Comparison of ENCODE assay signal across 11 cellular contexts in the genomic region with DNA sequence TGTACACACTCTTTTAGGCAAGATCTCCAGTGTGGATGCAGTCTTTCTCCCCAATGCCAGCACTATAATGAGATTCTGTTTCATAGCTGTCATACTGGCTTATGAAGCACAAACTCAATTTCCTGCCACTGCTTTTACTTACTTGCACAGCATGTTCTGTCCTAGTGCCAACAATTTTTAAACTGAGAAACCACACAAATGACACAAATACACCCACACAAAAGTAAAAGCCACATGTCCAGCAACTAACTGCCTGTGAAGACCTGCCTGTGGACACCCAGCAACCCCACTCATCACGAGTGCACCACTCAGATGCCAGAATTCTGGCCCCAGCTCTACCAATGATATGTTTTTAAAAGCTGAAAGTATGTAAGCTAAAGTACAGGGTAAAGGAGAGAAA. TPM values are rescaled to one million over a fixed set of nuclear protein-coding genes. Genes with fewer than 3 reads are reported as not detected.
DNase-seq lines count a peak whose midpoint lies in the region; ATAC-seq, FAIRE-seq and TF ChIP-seq lines count a peak whose summit lies in the region.
"Had no signal": no experiment of that assay in that cellular context is flagged by ENCODE, and none has a peak within 500 bp of the region (broad histone marks: within the 10 kb centered on the region; RNA-seq: fewer than 3 reads in every experiment).

No MANE protein-coding gene starts in this region.

- no peak overlapping the region for H2AFZ ChIP-seq in IMR-90 (replicated peaks; ENCODE audit: low read length, poor library complexity)

- H3K9ac ChIP-seq in IMR-90 (ENCODE audit: low read depth, low read length) = no peak overlapping the region

- no peaks in the 10 kb centered on the region for H3K27me3 ChIP-seq in IMR-90 (ENCODE audit: control insufficient read depth, insufficient read depth, low read length)

- H4K20me1 ChIP-seq in IMR-90 (ENCODE audit: insufficient read depth, low read length) = peaks cover 18% of the 10 kb centered on the region; the same call in 1 of the 2 replicates

- H4K5ac ChIP-seq in IMR-90 (ENCODE audit: low read depth, low read length) = no peak overlapping the region; the same call in 1 of the 2 replicates

- no peak overlapping the region for H4K91ac ChIP-seq in IMR-90 (ENCODE audit: insufficient read depth, low read depth, low read length)

- H3K4me1 Mint-ChIP-seq in chondrocyte (ENCODE audit: low read depth) = peaks cover 59% of the 10 kb centered on the region

- ATAC-seq in IMR-90 (ENCODE audit: low read depth) = peak; percentile 63
- no peak for ATAC-seq in GM21529 (IDR thresholded peaks at IDR 0.05; ENCODE audit: unreplicated experiment)
- no peak for ATAC-seq in GM18909 (IDR thresholded peaks at IDR 0.05; ENCODE audit: poor library complexity, unreplicated experiment)

- H2AK5ac ChIP-seq in IMR-90 (ENCODE audit: low read depth, low read length) = no peak overlapping the region

- H3K18ac ChIP-seq in IMR-90 (ENCODE audit: low read depth, low read length) = peak overlapping the region; percentile 70; the same call in 1 of the 2 replicates

- H3K4me3 Mint-ChIP-seq in chondrocyte (ENCODE audit: unreplicated experiment) = peak overlapping the region; percentile 23
- H3K4me3 Mint-ChIP-seq: T-helper 1 cell treated with Interleukin-12 subunit alpha and Interleukin-12 subunit beta and Interleukin-4 antibody, amounts not matched to agents 30 μg/mL and 1 μg/mL, for 36 hours had no signal

- H3K14ac ChIP-seq in IMR-90 (replicated peaks; ENCODE audit: low read depth, low read length) = peak overlapping the region; percentile 34; the same call in 1 of the 2 replicates

- peak overlapping the region; percentile 49 for H2BK5ac ChIP-seq in IMR-90 (ENCODE audit: low read depth, low read length, poor library complexity, severe bottlenecking)

- intact Hi-C loops in IMR-90 (cut with micrococcal nuclease) = no loop called here

- TF ChIP-seq CTCF in IMR-90 (conservative IDR thresholded peaks at IDR 0.05; ENCODE audit: low read depth, low read length) (no peak), chondrocyte (IDR thresholded peaks at IDR 0.05) (no peak)

- H3K9me3 ChIP-seq in IMR-90 (ENCODE audit: control insufficient read depth, insufficient read depth, low read length) = no peaks in the 10 kb centered on the region

- H3K9me3 Mint-ChIP-seq in chondrocyte (ENCODE audit: low read depth) = peaks cover 4% of the 10 kb centered on the region

- TF ChIP-seq POLR2A in IMR-90 (IDR thresholded peaks at IDR 0.05; ENCODE audit: low read depth, low read length) (no peak), GM12892 (IDR thresholded peaks at IDR 0.05; ENCODE audit: low read depth, low read length) (no peak)

- no CpG with 5 or more reads among the region's 1 CpG for WGBS in IMR-90 (ENCODE audit: extremely low coverage in 2 of 2, insufficient read length in 1 of 2), 2 experiments

- peaks cover 2% of the 10 kb centered on the region for H3K36me3 ChIP-seq in IMR-90 (ENCODE audit: control insufficient read depth, insufficient read depth, low read length)

- peaks cover 24% of the 10 kb centered on the region for H3K9me1 ChIP-seq in IMR-90 (ENCODE audit: insufficient read depth, low read length)

- no TSS peak for BruUV-seq in IMR-90 (replicated peaks; lab: Mats Ljungman, UMichigan)

- H2BK120ac ChIP-seq in IMR-90 (ENCODE audit: low read depth, low read length) = peak overlapping the region; percentile 19; the same call in 1 of the 2 replicates

- H3K4ac ChIP-seq in IMR-90 (ENCODE audit: low read depth, low read length) = no peak overlapping the region

- POLR2A ChIA-PET in IMR-90 (lab: Charles Lee; ENCODE audit: unreplicated experiment) = no interaction called here

- peak overlapping the region; percentile 39; the same call in 1 of the 2 replicates for H2BK20ac ChIP-seq in IMR-90 (ENCODE audit: low read depth, low read length)

- DNase-seq in GM03348 (ENCODE audit: low spot score) = peak; percentile 63
- peak; percentile 85 for DNase-seq in IMR-90
- no peak for DNase-seq in chondrocyte (ENCODE audit: low spot score)
- DNase-seq in non-pigmented ciliary epithelial cell (ENCODE audit: low read depth) = peak; percentile 82
- DNase-seq in GM12892 (ENCODE audit: insufficient read length) = no peak
- DNase-seq in iPS-NIHi7 (ENCODE audit: extremely low spot score) = no peak
- DNase-seq: glutamatergic neuron had no signal

- no peak for FAIRE-seq in GM12892 (lab: Jason Lieb, UNC)

- no peak overlapping the region for H2AK9ac ChIP-seq in IMR-90 (replicated peaks; ENCODE audit: low read depth, low read length, poor library complexity)

- dilution Hi-C loops in IMR-90 (cut with HindIII; ENCODE audit: low sequenced_read_pairs, unreplicated experiment) = no loop called here

- H3K79me1 ChIP-seq in IMR-90 (ENCODE audit: low read depth in 1 of 2, low read length in 2 of 2) = peaks cover 12 to 50% of the 10 kb centered on the region in 2 experiments

- TF ChIP-seq RAD21 in IMR-90 (IDR thresholded peaks at IDR 0.05; ENCODE audit: low read length) = no peak

- CTCF ChIA-PET in IMR-90 (lab: Yijun Ruan, JAX) = no interaction called here

- in situ Hi-C loops in IMR-90 (cut with MboI; ENCODE audit: low sequenced_read_pairs) = no loop called here

- H3K23ac ChIP-seq in IMR-90 (ENCODE audit: low read depth, low read length) = peak overlapping the region; percentile 62; the same call in 1 of the 2 replicates

- no peaks in the 10 kb centered on the region for H3K27me3 Mint-ChIP-seq in chondrocyte (ENCODE audit: low read depth)

- H2BK15ac ChIP-seq in IMR-90 (ENCODE audit: low read depth, low read length) = no peak overlapping the region

- H3K36me3 Mint-ChIP-seq in chondrocyte (ENCODE audit: low read depth) = peaks cover 7% of the 10 kb centered on the region

- peak overlapping the region; percentile 73; the same call in 1 of the 2 replicates for H3K4me2 ChIP-seq in IMR-90 (ENCODE audit: low read depth, low read length)

- peak overlapping the region; percentile 97 for H3K27ac Mint-ChIP-seq in chondrocyte (ENCODE audit: unreplicated experiment)
- H3K27ac Mint-ChIP-seq: T-helper 1 cell treated with Interleukin-12 subunit alpha and Interleukin-12 subunit beta and Interleukin-4 antibody, amounts not matched to agents 30 μg/mL and 1 μg/mL, for 36 hours had no signal

- peaks cover 16% of the 10 kb centered on the region for H3K4me1 ChIP-seq in IMR-90 (ENCODE audit: control insufficient read depth, insufficient read depth, low read length)

- H3K56ac ChIP-seq in IMR-90 (ENCODE audit: extremely low read depth, insufficient read depth, low read length) = no peak overlapping the region

- H3K4me3 ChIP-seq in IMR-90 (ENCODE audit: insufficient read depth, low read depth, low read length) = no peak overlapping the region

- H4K8ac ChIP-seq in IMR-90 (ENCODE audit: low read depth in 2 of 2, low read length in 2 of 2) = no peak overlapping the region

- H3K27ac ChIP-seq in IMR-90 (ENCODE audit: insufficient read depth, low read length) = peak overlapping the region; percentile 45; the same call in 1 of the 2 replicates

TF ChIP-seq in IMR-90, 13 proteins besides CTCF, POLR2A, EP300 and RAD21:
- TF ChIP-seq CHD1 (IDR thresholded peaks at IDR 0.05; ENCODE audit: low read depth, low read length) (no peak), MAZ (IDR thresholded peaks at IDR 0.05; ENCODE audit: borderline replicate concordance, low read depth, low read length) (no peak), NFE2L2 (IDR thresholded peaks at IDR 0.05; ENCODE audit: low read depth, low read length) (no peak), FOS (IDR thresholded peaks at IDR 0.05; ENCODE audit: low read depth, low read length) (no peak), RFX5 (IDR thresholded peaks at IDR 0.05; ENCODE audit: low read depth, low read length) (peak; percentile 91), RCOR1 (IDR thresholded peaks at IDR 0.05; ENCODE audit: insufficient replicate concordance, low read length) (no peak), SMC3 (IDR thresholded peaks at IDR 0.05; ENCODE audit: low read depth, low read length) (no peak), MAFK (IDR thresholded peaks at IDR 0.05; ENCODE audit: low read depth, low read length) (no peak), BHLHE40 (IDR thresholded peaks at IDR 0.05; ENCODE audit: low read depth, low read length) (no peak), CEBPB (IDR thresholded peaks at IDR 0.05; ENCODE audit: low read depth, low read length) (no peak), MXI1 (IDR thresholded peaks at IDR 0.05; ENCODE audit: borderline replicate concordance, low read depth, low read length) (0 out of 2 replicates have a peak, but pooled peaks have one; percentile 33)
- TF ChIP-seq, protein P1, sequence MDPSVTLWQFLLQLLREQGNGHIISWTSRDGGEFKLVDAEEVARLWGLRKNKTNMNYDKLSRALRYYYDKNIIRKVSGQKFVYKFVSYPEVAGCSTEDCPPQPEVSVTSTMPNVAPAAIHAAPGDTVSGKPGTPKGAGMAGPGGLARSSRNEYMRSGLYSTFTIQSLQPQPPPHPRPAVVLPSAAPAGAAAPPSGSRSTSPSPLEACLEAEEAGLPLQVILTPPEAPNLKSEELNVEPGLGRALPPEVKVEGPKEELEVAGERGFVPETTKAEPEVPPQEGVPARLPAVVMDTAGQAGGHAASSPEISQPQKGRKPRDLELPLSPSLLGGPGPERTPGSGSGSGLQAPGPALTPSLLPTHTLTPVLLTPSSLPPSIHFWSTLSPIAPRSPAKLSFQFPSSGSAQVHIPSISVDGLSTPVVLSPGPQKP (IDR thresholded peaks at IDR 0.05; ENCODE audit: borderline replicate concordance, low read depth, low read length) = no peak
- TF ChIP-seq, protein P2, sequence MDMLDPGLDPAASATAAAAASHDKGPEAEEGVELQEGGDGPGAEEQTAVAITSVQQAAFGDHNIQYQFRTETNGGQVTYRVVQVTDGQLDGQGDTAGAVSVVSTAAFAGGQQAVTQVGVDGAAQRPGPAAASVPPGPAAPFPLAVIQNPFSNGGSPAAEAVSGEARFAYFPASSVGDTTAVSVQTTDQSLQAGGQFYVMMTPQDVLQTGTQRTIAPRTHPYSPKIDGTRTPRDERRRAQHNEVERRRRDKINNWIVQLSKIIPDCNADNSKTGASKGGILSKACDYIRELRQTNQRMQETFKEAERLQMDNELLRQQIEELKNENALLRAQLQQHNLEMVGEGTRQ (IDR thresholded peaks at IDR 0.05; ENCODE audit: low read depth, low read length) = peak; percentile 33; the same call in 1 of the 2 replicates

RNA-seq across cellular contexts. Expression of gene RNU4ATAC, which starts 29.6 kb away (rescaled TPM):
- total RNA-seq in IMR-90 (2012; rRNA removed) = under 0.01 TPM in 2 replicates
- not detected in 2 replicates for polyA plus RNA-seq in IMR-90 (2012; rRNA removed)
- polyA plus RNA-seq in IMR-90 (2012; cell fraction: cytosol; rRNA removed) = not detected in 2 replicates
- polyA plus RNA-seq in IMR-90 (2012; cell fraction: nucleus; rRNA removed; ENCODE audit: low replicate concordance) = not detected in 2 replicates
- total RNA-seq in chondrocyte = not detected in 3 replicates
- polyA plus RNA-seq in GM12892 (2012; ENCODE audit: missing spikeins) = not detected
- total RNA-seq: activated CD8-positive, alpha-beta memory T cell treated with anti-CD3 and anti-CD28 coated beads for 36 hours had no signal

Comparison
In these comparisons a context has a peak if more than half of its experiments do, and no peak if none do; other contexts are left out.
1. DNase-seq: peak in GM03348 (single experiment), IMR-90 (single experiment) and non-pigmented ciliary epithelial cell (single experiment); none in chondrocyte (single experiment), GM12892 (single experiment) and iPS-NIHi7 (single experiment).